Comparison of ENCODE assay signal across 1 cellular context in genomic region chr1:37473431-37474050, GRCh38.
TF ChIP-seq lines count a peak whose summit lies in the region.

No MANE protein-coding gene starts in this region.

TF ChIP-seq in H1, 55 proteins besides CTCF, POLR2A, EP300 and RAD21:
- TF ChIP-seq CBX8 (IDR thresholded peaks at IDR 0.05; ENCODE audit: borderline replicate concordance, low read depth, low read length) (no peak), BRCA1 (IDR thresholded peaks at IDR 0.05; ENCODE audit: low read depth, low read length) (no peak), EZH2 (IDR thresholded peaks at IDR 0.05; ENCODE audit: low read depth, low read length, severe bottlenecking) (no peak), SP4 (IDR thresholded peaks at IDR 0.05; ENCODE audit: low read length) (no peak), MAFK (IDR thresholded peaks at IDR 0.05; ENCODE audit: low read depth, low read length) (no peak), SRF (IDR thresholded peaks at IDR 0.05; ENCODE audit: low read depth, low read length) (no peak), POLR2AphosphoS5 (IDR thresholded peaks at IDR 0.05; ENCODE audit: low read depth, low read length) (no peak), SAP30 (IDR thresholded peaks at IDR 0.05; ENCODE audit: insufficient read depth, insufficient replicate concordance, low read length) (no peak), SIRT6 (IDR thresholded peaks at IDR 0.05; ENCODE audit: low read length) (no peak), TBP (IDR thresholded peaks at IDR 0.05; ENCODE audit: low read depth, low read length) (no peak), GTF2F1 (IDR thresholded peaks at IDR 0.05; ENCODE audit: borderline replicate concordance, low read depth, low read length) (no peak), CEBPB (IDR thresholded peaks at IDR 0.05; ENCODE audit: low read depth, low read length) (no peak)
- TF ChIP-seq, protein P1, sequence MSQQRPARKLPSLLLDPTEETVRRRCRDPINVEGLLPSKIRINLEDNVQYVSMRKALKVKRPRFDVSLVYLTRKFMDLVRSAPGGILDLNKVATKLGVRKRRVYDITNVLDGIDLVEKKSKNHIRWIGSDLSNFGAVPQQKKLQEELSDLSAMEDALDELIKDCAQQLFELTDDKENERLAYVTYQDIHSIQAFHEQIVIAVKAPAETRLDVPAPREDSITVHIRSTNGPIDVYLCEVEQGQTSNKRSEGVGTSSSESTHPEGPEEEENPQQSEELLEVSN (IDR thresholded peaks at IDR 0.05): no peak
